In the genomic region with DNA sequence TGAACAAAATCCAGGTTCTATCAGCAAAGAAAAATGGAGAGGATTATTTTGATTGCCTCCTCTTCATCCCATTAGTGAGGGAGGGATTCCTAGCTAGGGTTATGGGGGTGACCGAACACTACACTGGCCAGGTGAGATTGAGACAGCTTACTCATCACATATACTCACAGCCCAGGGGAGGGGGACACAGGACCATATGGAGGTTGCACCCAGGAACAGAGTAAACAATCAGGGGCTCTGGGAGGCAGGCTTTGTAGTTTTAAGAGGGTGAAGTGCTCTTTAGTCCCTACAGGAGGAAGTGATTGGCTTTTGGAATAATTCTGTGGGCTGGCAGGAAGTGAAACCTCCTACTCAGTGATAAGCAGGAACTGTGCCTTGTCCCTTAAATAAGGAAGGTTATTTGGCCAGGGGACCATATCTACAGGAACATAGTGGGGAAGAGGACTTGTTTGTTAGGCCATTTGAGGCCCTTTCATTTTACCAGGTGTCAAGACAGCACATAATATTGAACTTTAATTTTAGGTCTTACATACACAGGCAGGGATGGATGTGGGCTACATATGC, we compare ENCODE assay signal across 16 cellular contexts. TPM values are rescaled to one million over a fixed set of nuclear protein-coding genes. Genes with fewer than 3 reads are reported as not detected.
DNase-seq lines count a peak whose midpoint lies in the region; ATAC-seq and TF ChIP-seq lines count a peak whose summit lies in the region.
"Had no signal": no experiment of that assay in that cellular context is flagged by ENCODE, and none has a peak within 500 bp of the region (broad histone marks: within the 10 kb centered on the region; RNA-seq: fewer than 3 reads in every experiment).

No MANE protein-coding gene starts in this region.

- H4K20me1 ChIP-seq in neural progenitor cell (ENCODE audit: low read depth): no peaks in the 10 kb centered on the region

- TF ChIP-seq CTCF in WERI-Rb-1 (IDR thresholded peaks at IDR 0.05; ENCODE audit: low read depth, low read length) (no peak), neural progenitor cell (IDR thresholded peaks at IDR 0.05) (no peak)

- H3K36me3 ChIP-seq in WERI-Rb-1: no peaks in the 10 kb centered on the region
- H3K36me3 ChIP-seq in neural progenitor cell: no peaks in the 10 kb centered on the region
- H3K36me3 ChIP-seq: tibial nerve had no signal

- no peak for ATAC-seq in stimulated activated naive CD8-positive, alpha-beta T cell treated with anti-CD3 and anti-CD28 coated beads, Interleukin-15, Interleukin-2, amounts not matched to agents 100 U/mL and 50 U/mL, for 24 hours
- no peak for ATAC-seq in activated naive CD4-positive, alpha-beta T cell treated with anti-CD3 and anti-CD28 coated beads, Interleukin-2, amount 50 U/mL, for 72 hours
- ATAC-seq: activated CD4-positive, alpha-beta T cell treated with anti-CD3 and anti-CD28 coated beads for 36 hours had no signal

- H3F3A ChIP-seq in neural progenitor cell (ENCODE audit: low read depth): peaks cover 11% of the 10 kb centered on the region

- H3K9me3 ChIP-seq in WERI-Rb-1 (ENCODE audit: severe bottlenecking) (no peaks in the 10 kb centered on the region), neural progenitor cell (ENCODE audit: low read depth) (no peaks in the 10 kb centered on the region)
- H3K9me3 ChIP-seq: tibial nerve had no signal

- H3K4me3 Mint-ChIP-seq in neural progenitor cell: no peak overlapping the region
- H3K4me3 Mint-ChIP-seq: activated CD4-positive, alpha-beta T cell treated with anti-CD3 and anti-CD28 coated beads for 36 hours had no signal

- peaks cover 46% of the 10 kb centered on the region for H3K4me1 Mint-ChIP-seq in neural progenitor cell

- H2AFZ ChIP-seq in neural progenitor cell (replicated peaks): no peak overlapping the region

- H3K27me3 ChIP-seq in WERI-Rb-1 (ENCODE audit: insufficient read depth, low read depth, severe bottlenecking) (no peaks in the 10 kb centered on the region), neural progenitor cell (no peaks in the 10 kb centered on the region)
- H3K27me3 ChIP-seq: tibial nerve had no signal

- H3K27ac Mint-ChIP-seq in neural progenitor cell: peak overlapping the region; percentile 19
- H3K27ac Mint-ChIP-seq in activated naive CD4-positive, alpha-beta T cell treated with anti-CD3 and anti-CD28 coated beads, Interleukin-2, amount 50 U/mL, for 72 hours: no peak overlapping the region
- H3K27ac Mint-ChIP-seq: activated CD4-positive, alpha-beta T cell treated with anti-CD3 and anti-CD28 coated beads for 36 hours had no signal

- DNase-seq in NCI-H1092 treated with DMSO at 0.1 percent for 48 hours (lab: John Stamatoyannopoulos, UW) (peak; percentile 5), NCI-H1092 (lab: John Stamatoyannopoulos, UW) (no peak), NCI-H524 treated with DMSO at 0.1 percent for 48 hours (lab: John Stamatoyannopoulos, UW) (peak; percentile 41), WERI-Rb-1 (peak; percentile 56), neural progenitor cell (ENCODE audit: low spot score) (no peak), OCI-M2 (lab: John Stamatoyannopoulos, UW; ENCODE audit: unreplicated experiment) (no peak)
- no peak for DNase-seq in stimulated activated naive CD8-positive, alpha-beta T cell treated with anti-CD3 and anti-CD28 coated beads, Interleukin-15, Interleukin-2, amounts not matched to agents 100 U/mL and 50 U/mL, for 24 hours
- no peak for DNase-seq in activated naive CD4-positive, alpha-beta T cell treated with anti-CD3 and anti-CD28 coated beads, Interleukin-2, amount 50 U/mL, for 72 hours (ENCODE audit: low spot score in 2 of 2)
- DNase-seq: 8988T; activated CD4-positive, alpha-beta T cell treated with anti-CD3 and anti-CD28 coated beads for 36 hours; effector CD8-positive, alpha-beta T cell; H7; islet precursor cell; NCI-H1930; SHP77 treated with DMSO at 0.1 percent for 48 hours had no signal

- peaks cover 3% of the 10 kb centered on the region for H3K27me3 Mint-ChIP-seq in neural progenitor cell (ENCODE audit: insufficient read depth, low read depth)

- no peaks in the 10 kb centered on the region for H3K79me2 ChIP-seq in neural progenitor cell (ENCODE audit: low read depth)

- peaks cover 17% of the 10 kb centered on the region for H3K4me1 ChIP-seq in neural progenitor cell

- no peak overlapping the region for H3K4me2 ChIP-seq in neural progenitor cell

- peak overlapping the region; percentile 56 for H3K27ac ChIP-seq in WERI-Rb-1
- no peak overlapping the region for H3K27ac ChIP-seq in neural progenitor cell
- H3K27ac ChIP-seq: tibial nerve had no signal

- H3K4me3 ChIP-seq in WERI-Rb-1 (ENCODE audit: low read depth, low read length) (no peak overlapping the region), neural progenitor cell (no peak overlapping the region)
- H3K4me3 ChIP-seq: tibial nerve had no signal

- peaks cover 2% of the 10 kb centered on the region for H3K36me3 Mint-ChIP-seq in neural progenitor cell
- H3K36me3 Mint-ChIP-seq in activated naive CD4-positive, alpha-beta T cell treated with anti-CD3 and anti-CD28 coated beads, Interleukin-2, amount 50 U/mL, for 72 hours: no peaks in the 10 kb centered on the region

- no peak overlapping the region for H3K9ac ChIP-seq in neural progenitor cell

- H3K9me3 Mint-ChIP-seq in neural progenitor cell: peaks cover 11% of the 10 kb centered on the region
- H3K9me3 Mint-ChIP-seq in activated naive CD4-positive, alpha-beta T cell treated with anti-CD3 and anti-CD28 coated beads, Interleukin-2, amount 50 U/mL, for 72 hours: no peaks in the 10 kb centered on the region

RNA-seq across cellular contexts. Expression of a gene that starts 17.5 kb away (rescaled TPM):
- total RNA-seq in neural progenitor cell (ENCODE audit: low replicate concordance): 29.3 and 39.6 TPM in 2 replicates
- total RNA-seq in activated naive CD4-positive, alpha-beta T cell treated with anti-CD3 and anti-CD28 coated beads, Interleukin-2, amount 50 U/mL, for 72 hours: 1 to 10 TPM; 2.5 to 5.7 TPM

RNA-seq across cellular contexts. Expression of a gene that starts 40.8 kb away (rescaled TPM):
- 155 and 203 TPM in 2 replicates for total RNA-seq in neural progenitor cell (ENCODE audit: low replicate concordance)
- 10 to 100 TPM; 53.0 to 56.5 TPM for total RNA-seq in activated naive CD4-positive, alpha-beta T cell treated with anti-CD3 and anti-CD28 coated beads, Interleukin-2, amount 50 U/mL, for 72 hours

Comparison
In these comparisons a context has a peak if more than half of its experiments do, and no peak if none do; other contexts are left out.
1. DNase-seq: peak in NCI-H1092 treated with DMSO at 0.1 percent for 48 hours (single experiment), NCI-H524 treated with DMSO at 0.1 percent for 48 hours (single experiment) and WERI-Rb-1 (single experiment); none in NCI-H1092 (single experiment), neural progenitor cell (single experiment), stimulated activated naive CD8-positive, alpha-beta T cell treated with anti-CD3 and anti-CD28 coated beads, Interleukin-15, Interleukin-2, amounts not matched to agents 100 U/mL and 50 U/mL, for 24 hours (single experiment), OCI-M2 (single experiment) and activated naive CD4-positive, alpha-beta T cell treated with anti-CD3 and anti-CD28 coated beads, Interleukin-2, amount 50 U/mL, for 72 hours (0 of 2).